1 cellular context compared by ENCODE assay signal in the genomic region with DNA sequence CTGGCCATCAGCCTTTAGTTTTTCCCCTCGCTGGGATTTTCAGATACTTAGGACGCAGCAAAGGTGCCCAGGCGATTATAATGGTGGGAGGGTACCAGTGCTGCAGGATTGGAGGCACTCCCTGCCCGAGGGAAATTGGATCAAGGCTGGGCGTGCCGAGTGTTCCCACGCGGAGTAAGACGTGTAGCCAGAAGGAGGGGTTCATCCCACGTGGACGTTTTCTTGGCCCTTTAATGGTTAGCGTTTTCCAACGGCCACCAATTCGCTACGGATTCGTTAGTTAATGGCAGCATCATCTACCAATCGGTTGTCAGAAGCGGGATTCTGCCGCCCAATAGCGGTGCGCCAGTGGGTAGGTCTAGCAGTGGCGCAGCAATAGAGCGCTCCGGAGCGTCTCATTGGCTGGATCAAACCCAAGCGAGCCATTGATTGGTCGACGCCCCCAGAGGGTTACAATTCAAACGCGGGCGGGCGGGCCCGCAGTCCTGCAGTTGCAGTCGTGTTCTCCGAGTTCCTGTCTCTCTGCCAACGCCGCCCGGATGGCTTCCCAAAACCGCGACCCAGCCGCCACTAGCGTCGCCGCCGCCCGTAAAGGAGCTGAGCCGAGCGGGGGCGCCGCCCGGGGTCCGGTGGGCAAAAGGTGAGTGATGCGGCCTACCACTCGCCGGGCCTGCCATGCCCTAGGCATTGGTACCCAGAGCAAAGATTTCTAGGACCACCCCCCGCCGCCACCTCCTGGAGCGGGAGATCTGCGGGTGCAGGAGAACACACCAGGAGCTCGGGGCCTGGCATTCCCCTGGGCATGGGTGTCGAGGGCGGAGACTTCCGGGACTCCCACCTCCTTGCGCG.
TF ChIP-seq lines count a peak whose summit lies in the region.

A gene (plus strand): TSS at position 488 of the 849 bp plus-strand sequence. CDS start 52 bp downstream, at position 540.

TF ChIP-seq in HepG2, 621 proteins besides CTCF, POLR2A, EP300 and RAD21 (continued from another document):
- TF ChIP-seq, protein P1, sequence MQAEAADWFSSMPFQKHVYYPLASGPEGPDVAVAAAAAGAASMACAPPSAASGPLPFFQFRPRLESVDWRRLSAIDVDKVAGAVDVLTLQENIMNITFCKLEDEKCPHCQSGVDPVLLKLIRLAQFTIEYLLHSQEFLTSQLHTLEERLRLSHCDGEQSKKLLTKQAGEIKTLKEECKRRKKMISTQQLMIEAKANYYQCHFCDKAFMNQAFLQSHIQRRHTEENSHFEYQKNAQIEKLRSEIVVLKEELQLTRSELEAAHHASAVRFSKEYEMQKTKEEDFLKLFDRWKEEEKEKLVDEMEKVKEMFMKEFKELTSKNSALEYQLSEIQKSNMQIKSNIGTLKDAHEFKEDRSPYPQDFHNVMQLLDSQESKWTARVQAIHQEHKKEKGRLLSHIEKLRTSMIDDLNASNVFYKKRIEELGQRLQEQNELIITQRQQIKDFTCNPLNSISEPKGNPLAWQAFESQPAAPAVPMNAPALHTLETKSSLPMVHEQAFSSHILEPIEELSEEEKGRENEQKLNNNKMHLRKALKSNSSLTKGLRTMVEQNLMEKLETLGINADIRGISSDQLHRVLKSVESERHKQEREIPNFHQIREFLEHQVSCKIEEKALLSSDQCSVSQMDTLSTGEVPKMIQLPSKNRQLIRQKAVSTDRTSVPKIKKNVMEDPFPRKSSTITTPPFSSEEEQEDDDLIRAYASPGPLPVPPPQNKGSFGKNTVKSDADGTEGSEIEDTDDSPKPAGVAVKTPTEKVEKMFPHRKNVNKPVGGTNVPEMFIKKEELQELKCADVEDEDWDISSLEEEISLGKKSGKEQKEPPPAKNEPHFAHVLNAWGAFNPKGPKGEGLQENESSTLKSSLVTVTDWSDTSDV (CRISPR knock-in tag; IDR thresholded peaks at IDR 0.05): no peak
- peak; percentile 82; the same call in 1 of the 2 replicates for TF ChIP-seq ZC3H13 (CRISPR knock-in tag; IDR thresholded peaks at IDR 0.05)
- peak; percentile 58; the same call in 1 of the 2 replicates for TF ChIP-seq ZSCAN20 (CRISPR knock-in tag; IDR thresholded peaks at IDR 0.05; ENCODE audit: borderline replicate concordance)
- TF ChIP-seq ZMYM4 (CRISPR knock-in tag; IDR thresholded peaks at IDR 0.05): peak; percentile 98
- no peak for TF ChIP-seq ZNF644 (CRISPR knock-in tag; IDR thresholded peaks at IDR 0.05; ENCODE audit: low read depth)
- TF ChIP-seq ZNF451 (CRISPR knock-in tag; IDR thresholded peaks at IDR 0.05): peak; percentile 79; the same call in 1 of the 2 replicates
- peak; percentile 92 for TF ChIP-seq ZNF766 (CRISPR knock-in tag; IDR thresholded peaks at IDR 0.05; ENCODE audit: borderline replicate concordance)
- TF ChIP-seq ZNF543 (CRISPR knock-in tag; IDR thresholded peaks at IDR 0.05): no peak
- TF ChIP-seq MAFF (IDR thresholded peaks at IDR 0.05; ENCODE audit: low read depth, low read length): no peak
- TF ChIP-seq ZNF792 (CRISPR knock-in tag; IDR thresholded peaks at IDR 0.05): no peak
- TF ChIP-seq ZSCAN30 (CRISPR knock-in tag; IDR thresholded peaks at IDR 0.05): no peak
- no peak; the same call in 1 of the 2 replicates for TF ChIP-seq NFE2L1 (CRISPR knock-in tag; IDR thresholded peaks at IDR 0.05; ENCODE audit: borderline replicate concordance)
- TF ChIP-seq, protein P2, sequence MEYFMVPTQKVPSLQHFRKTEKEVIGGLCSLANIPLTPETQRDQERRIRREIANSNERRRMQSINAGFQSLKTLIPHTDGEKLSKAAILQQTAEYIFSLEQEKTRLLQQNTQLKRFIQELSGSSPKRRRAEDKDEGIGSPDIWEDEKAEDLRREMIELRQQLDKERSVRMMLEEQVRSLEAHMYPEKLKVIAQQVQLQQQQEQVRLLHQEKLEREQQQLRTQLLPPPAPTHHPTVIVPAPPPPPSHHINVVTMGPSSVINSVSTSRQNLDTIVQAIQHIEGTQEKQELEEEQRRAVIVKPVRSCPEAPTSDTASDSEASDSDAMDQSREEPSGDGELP (IDR thresholded peaks at IDR 0.05; ENCODE audit: borderline replicate concordance, low read depth): no peak
- no peak for TF ChIP-seq PAX8 (CRISPR knock-in tag; IDR thresholded peaks at IDR 0.05; ENCODE audit: borderline replicate concordance)
- no peak for TF ChIP-seq ZNF432 (CRISPR knock-in tag; IDR thresholded peaks at IDR 0.05; ENCODE audit: borderline replicate concordance)
